8 cellular contexts compared by ENCODE assay signal in the genomic region with DNA sequence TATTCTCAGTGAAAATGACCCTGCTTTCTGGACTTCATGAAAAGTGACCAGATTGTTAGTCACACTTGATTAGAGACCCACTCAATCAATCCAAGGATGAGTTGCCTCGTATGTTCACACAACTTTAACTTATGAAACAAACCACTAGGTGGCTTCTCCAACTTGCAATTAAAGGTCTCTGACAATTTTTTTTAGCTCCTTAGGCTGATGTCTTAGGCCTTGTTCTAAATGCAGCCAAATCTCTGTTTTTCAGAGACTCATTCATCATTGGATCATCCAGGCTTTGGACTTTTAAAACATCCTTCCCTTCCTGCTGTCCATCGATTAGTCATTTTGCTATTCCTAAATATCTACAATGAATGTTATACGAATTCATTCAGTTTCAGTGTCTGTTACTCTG.
DNase-seq lines count a peak whose midpoint lies in the region; ATAC-seq, FAIRE-seq and TF ChIP-seq lines count a peak whose summit lies in the region.

No MANE protein-coding gene starts in this region.

- peak; percentile 75 for TF ChIP-seq CTCF in VCaP (conservative IDR thresholded peaks at IDR 0.05)
- peak in 2 of 4 experiments; percentile 23 to 29 for TF ChIP-seq CTCF in gastroesophageal sphincter (IDR thresholded peaks at IDR 0.05)

- peak; percentile 17 for FAIRE-seq in islet of Langerhans (lab: Jason Lieb, UNC)

- WGBS in gastroesophageal sphincter (ENCODE audit: low coverage in 1 of 2), 2 donors, result 60 to 62% methylated on average over 3 of the region's 3 CpGs

- H3K9me3 ChIP-seq in gastroesophageal sphincter, result no peaks in the 10 kb centered on the region

- H3K4me3 Mint-ChIP-seq in stimulated activated naive CD8-positive, alpha-beta T cell treated with anti-CD3 and anti-CD28 coated beads, Interleukin-15, amount 100 ng/mL, for 72 hours, result no peak overlapping the region

- DNase-seq in stimulated activated naive CD8-positive, alpha-beta T cell treated with anti-CD3 and anti-CD28 coated beads, Interleukin-15, amount 100 ng/mL, for 72 hours, result no peak
- DNase-seq in stimulated activated naive CD8-positive, alpha-beta T cell treated with anti-CD3 and anti-CD28 coated beads, Interleukin-15, Interleukin-2, amounts not matched to agents 100 U/mL and 50 U/mL, for 24 hours, result no peak
- DNase-seq in Jurkat, Clone E6-1 (ENCODE audit: low read depth, low spot score), result peak; percentile 59
- no peak for DNase-seq in middle frontal gyrus (ENCODE audit: extremely low spot score, low spot score)

- TF ChIP-seq POLR2A in gastroesophageal sphincter (IDR thresholded peaks at IDR 0.05), result no peak

- TF ChIP-seq EP300 in gastroesophageal sphincter (IDR thresholded peaks at IDR 0.05), result no peak

- H3K36me3 ChIP-seq in gastroesophageal sphincter, result peaks cover 0 to 4% of the 10 kb centered on the region in 2 donors

- ATAC-seq in stimulated activated naive CD8-positive, alpha-beta T cell treated with anti-CD3 and anti-CD28 coated beads, Interleukin-15, amount 100 ng/mL, for 72 hours, result peak; percentile 70
- ATAC-seq in stimulated activated naive CD8-positive, alpha-beta T cell treated with anti-CD3 and anti-CD28 coated beads, Interleukin-15, Interleukin-2, amounts not matched to agents 100 U/mL and 50 U/mL, for 24 hours, result no peak
- ATAC-seq in GM21786 (IDR thresholded peaks at IDR 0.05; ENCODE audit: unreplicated experiment) (peak; percentile 89), gastroesophageal sphincter (no peak)

- H3K4me1 ChIP-seq in gastroesophageal sphincter, result no peaks in the 10 kb centered on the region

- no peaks in the 10 kb centered on the region for H3K4me1 Mint-ChIP-seq in stimulated activated naive CD8-positive, alpha-beta T cell treated with anti-CD3 and anti-CD28 coated beads, Interleukin-15, amount 100 ng/mL, for 72 hours

- H3K9me3 Mint-ChIP-seq in stimulated activated naive CD8-positive, alpha-beta T cell treated with anti-CD3 and anti-CD28 coated beads, Interleukin-15, amount 100 ng/mL, for 72 hours, result no peaks in the 10 kb centered on the region

- H3K27ac ChIP-seq in VCaP (no peak overlapping the region), gastroesophageal sphincter (no peak overlapping the region)

- no peak overlapping the region for H3K27ac Mint-ChIP-seq in stimulated activated naive CD8-positive, alpha-beta T cell treated with anti-CD3 and anti-CD28 coated beads, Interleukin-15, amount 100 ng/mL, for 72 hours

- no peaks in the 10 kb centered on the region for H3K27me3 ChIP-seq in gastroesophageal sphincter

- H3K4me3 ChIP-seq in Jurkat, Clone E6-1 (ENCODE audit: low read length), result no peak overlapping the region
- no peak overlapping the region for H3K4me3 ChIP-seq in gastroesophageal sphincter

- no peaks in the 10 kb centered on the region for H3K27me3 Mint-ChIP-seq in stimulated activated naive CD8-positive, alpha-beta T cell treated with anti-CD3 and anti-CD28 coated beads, Interleukin-15, amount 100 ng/mL, for 72 hours

Comparison
In these comparisons a context has a peak if more than half of its experiments do, and no peak if none do; other contexts are left out.
1. ATAC-seq: peak in stimulated activated naive CD8-positive, alpha-beta T cell treated with anti-CD3 and anti-CD28 coated beads, Interleukin-15, amount 100 ng/mL, for 72 hours (single experiment) and GM21786 (single experiment); none in stimulated activated naive CD8-positive, alpha-beta T cell treated with anti-CD3 and anti-CD28 coated beads, Interleukin-15, Interleukin-2, amounts not matched to agents 100 U/mL and 50 U/mL, for 24 hours (single experiment) and gastroesophageal sphincter (single experiment).